ENCODE assay signal across 9 cellular contexts in genomic region chr1:145959957-145960467, GRCh38. TPM values are rescaled to one million over a fixed set of nuclear protein-coding genes. Genes with fewer than 3 reads are reported as not detected.
DNase-seq lines count a peak whose midpoint lies in the region; ATAC-seq and TF ChIP-seq lines count a peak whose summit lies in the region.
"Had no signal": no experiment of that assay in that cellular context is flagged by ENCODE, and none has a peak within 500 bp of the region (broad histone marks: within the 10 kb centered on the region; RNA-seq: fewer than 3 reads in every experiment).

No MANE protein-coding gene starts in this region.

- no peak overlapping the region for H3K27ac Mint-ChIP-seq in WTC11

- TF ChIP-seq POLR2A in gastroesophageal sphincter (IDR thresholded peaks at IDR 0.05) (no peak), gastrocnemius medialis (IDR thresholded peaks at IDR 0.05) (no peak)

- DNase-seq in GM23248, result no peak
- no peak for DNase-seq in WTC11 (ENCODE audit: low spot score)
- DNase-seq in gastrocnemius medialis, result no peak
- no peak for DNase-seq in ecto neural progenitor cell (ENCODE audit: low spot score)
- DNase-seq in HuH-7 (ENCODE audit: low spot score), result no peak
- DNase-seq in RWPE1 (ENCODE audit: low spot score), result no peak
- DNase-seq in G401 (ENCODE audit: low spot score), result no peak

- H3K4me3 ChIP-seq in GM23248 (peak overlapping the region; percentile 92), gastroesophageal sphincter (peak overlapping the region; percentile 44 to 71), gastrocnemius medialis (peak overlapping the region; percentile 69 to 82 (median 73))

- ATAC-seq in WTC11 (no peak), gastroesophageal sphincter (no peak), gastrocnemius medialis (no peak)

- POLR2A ChIA-PET in WTC11 (lab: Charles Lee) (interaction anchor here (0.9 to 1.6 kb wide), 2 partner anchors 33 to 41 kb away, joined by 3 to 6 read pairs; partner anchors contain the start of genes PEX11B and RBM8A), RWPE1 (lab: Yijun Ruan, JAX; ENCODE audit: low non-redundant PET) (no interaction called here)

- in situ Hi-C loops in GM23248 (cut with MboI), result no loop called here
- in situ Hi-C loops in gastrocnemius medialis (cut with MboI; ENCODE audit: low sequenced_read_pairs in 4 of 4), result loop anchor here in 1 of 4 donors (10.0 kb wide), 1 partner anchor 65 kb away; no protein-coding TSS in a partner anchor
- in situ Hi-C loops in G401 (cut with HindIII; ENCODE audit: low sequenced_read_pairs), result no loop called here

- H3K27ac ChIP-seq in GM23248 (no peak overlapping the region), gastroesophageal sphincter (peak overlapping the region; percentile 61 to 100 (median 99)), gastrocnemius medialis (peak overlapping the region; percentile 88 to 99 (median 96)), RWPE1 (no peak overlapping the region)

- H3K4me1 ChIP-seq in GM23248 (ENCODE audit: insufficient read depth) (peaks cover 33% of the 10 kb centered on the region), gastroesophageal sphincter (peaks cover 12 to 86% (median 29%) of the 10 kb centered on the region in 3 donors), gastrocnemius medialis (peaks cover 53 to 62% of the 10 kb centered on the region in 2 donors)

- H3K27me3 Mint-ChIP-seq in WTC11 (ENCODE audit: low read depth), result peaks cover 96% of the 10 kb centered on the region

- 9 to 10% methylated on average over 10 to 12 of the region's 12 CpGs for WGBS in GM23248 (ENCODE audit: low coverage in 1 of 2, low lambda C conversion rate in 2 of 2, missing lambda C conversion rate in 2 of 2), 2 experiments
- 25 to 40% methylated on average over 1 of the region's 12 CpGs for WGBS in gastroesophageal sphincter (ENCODE audit: low coverage in 1 of 2), 2 donors

- CTCF ChIA-PET in WTC11 (lab: Charles Lee), result interaction anchor here (0.9 to 1.6 kb wide), 6 partner anchors 15 to 68 kb away, joined by 3 to 5 read pairs (median 3); no protein-coding TSS in a partner anchor
- CTCF ChIA-PET in RWPE1 (lab: Yijun Ruan, JAX), result no interaction called here

- no peaks in the 10 kb centered on the region for H4K20me1 ChIP-seq in GM23248 (ENCODE audit: insufficient read depth)

- no peaks in the 10 kb centered on the region for H3K36me3 Mint-ChIP-seq in WTC11

- TF ChIP-seq CTCF in WTC11 (IDR thresholded peaks at IDR 0.05) (no peak), gastroesophageal sphincter (IDR thresholded peaks at IDR 0.05) (no peak), gastrocnemius medialis (IDR thresholded peaks at IDR 0.05 in 4 of 5, conservative IDR thresholded peaks at IDR 0.05 in 1 of 5) (no peak), RWPE1 (conservative IDR thresholded peaks at IDR 0.05; ENCODE audit: low read depth) (no peak)

- H3K9me3 ChIP-seq in GM23248 (ENCODE audit: low read depth) (no peaks in the 10 kb centered on the region), gastroesophageal sphincter (no peaks in the 10 kb centered on the region), gastrocnemius medialis (no peaks in the 10 kb centered on the region)
- H3K9me3 ChIP-seq: mucosa of descending colon had no signal

- intact Hi-C loops in gastrocnemius medialis (cut with DNase I; ENCODE audit: low total_unique reads), result no loop called here

- no peak overlapping the region; the same call in 1 of the 2 replicates for H3K9ac ChIP-seq in GM23248

- H3K9me3 Mint-ChIP-seq in WTC11, result no peaks in the 10 kb centered on the region

- peaks cover 25% of the 10 kb centered on the region for H3K79me2 ChIP-seq in GM23248 (ENCODE audit: insufficient read depth)

- peaks cover 48% of the 10 kb centered on the region for H3K4me1 Mint-ChIP-seq in WTC11

- no peak for TF ChIP-seq EP300 in gastroesophageal sphincter (IDR thresholded peaks at IDR 0.05)

- peak overlapping the region; percentile 96 for H3K4me3 Mint-ChIP-seq in WTC11

- H3K4me2 ChIP-seq in GM23248 (ENCODE audit: unreplicated experiment), result peak overlapping the region; percentile 89

- no peaks in the 10 kb centered on the region for H3K27me3 ChIP-seq in GM23248 (replicated peaks; ENCODE audit: insufficient read depth)
- no peaks in the 10 kb centered on the region for H3K27me3 ChIP-seq in gastroesophageal sphincter
- no peaks in the 10 kb centered on the region for H3K27me3 ChIP-seq in gastrocnemius medialis

- H3F3A ChIP-seq in GM23248 (ENCODE audit: insufficient read depth), result peaks cover 55% of the 10 kb centered on the region

- no peaks in the 10 kb centered on the region for H3K9me2 ChIP-seq in GM23248 (ENCODE audit: insufficient read depth)

- H3K36me3 ChIP-seq in GM23248 (ENCODE audit: low read depth) (no peaks in the 10 kb centered on the region), gastroesophageal sphincter (no peaks in the 10 kb centered on the region), gastrocnemius medialis (no peaks in the 10 kb centered on the region)

- peak overlapping the region; percentile 86 for H2AFZ ChIP-seq in GM23248

TF ChIP-seq in WTC11, 78 proteins besides CTCF, POLR2A, EP300 and RAD21:
- no peak for TF ChIP-seq MLX (CRISPR knock-in tag; IDR thresholded peaks at IDR 0.05)
- no peak for TF ChIP-seq E2F4 (CRISPR knock-in tag; IDR thresholded peaks at IDR 0.05; ENCODE audit: borderline replicate concordance, low read depth)

RNA-seq across cellular contexts. Expression of gene LIX1L, which starts 2.2 kb away (rescaled TPM):
- 26.1 and 36.5 TPM in 2 replicates for total RNA-seq in GM23248 (2014; rRNA removed; shearing (Covaris generic))
- 18.3 TPM in 2 replicates for polyA plus RNA-seq in GM23248 (2016; fragmentation: Nextera tagmentation; extraction: Ambion mirVana)
- 3.0 to 3.8 TPM (median 3.8 TPM) in 3 replicates for total RNA-seq in WTC11 (2021)
- 10 to 100 TPM; 37.8 to 53.5 (median 45.3) TPM for total RNA-seq in gastroesophageal sphincter
- 100 to 1,000 TPM in 1 of 4 donors, 10 to 100 TPM in 3; 37.1 to 108 (median 75.4) TPM for total RNA-seq in gastrocnemius medialis
- total RNA-seq in G401 (2014; rRNA removed; shearing (Covaris generic)), result 31.7 and 32.1 TPM in 2 replicates

RNA-seq across cellular contexts. Expression of gene ANKRD34A, which starts 4.4 kb away (rescaled TPM):
- 0.25 and 1.3 TPM in 2 replicates for total RNA-seq in GM23248 (2014; rRNA removed; shearing (Covaris generic))
- 1.9 and 2.3 TPM in 2 replicates for polyA plus RNA-seq in GM23248 (2016; fragmentation: Nextera tagmentation; extraction: Ambion mirVana)
- total RNA-seq in WTC11 (2021) (0.21 to 0.44 TPM (median 0.22 TPM) in 3 replicates), gastroesophageal sphincter (1 to 10 TPM in 1 of 4 donors, under 1 TPM in 2, not detected in 1; 0.62 to 1.9 (median 0.67) TPM), gastrocnemius medialis (10 to 100 TPM in 1 of 4 donors, 1 to 10 TPM in 3; 3.3 to 19.0 (median 6.7) TPM)
- 2.5 and 16.1 TPM in 2 replicates for total RNA-seq in G401 (2014; rRNA removed; shearing (Covaris generic))

RNA-seq across cellular contexts. Expression of gene POLR3GL, which starts 4.5 kb away (rescaled TPM):
- total RNA-seq in GM23248 (2014; rRNA removed; shearing (Covaris generic)), result 17.4 and 24.2 TPM in 2 replicates
- 34.7 and 37.9 TPM in 2 replicates for polyA plus RNA-seq in GM23248 (2016; fragmentation: Nextera tagmentation; extraction: Ambion mirVana)
- 3.8 to 8.3 TPM (median 6.7 TPM) in 3 replicates for total RNA-seq in WTC11 (2021)
- total RNA-seq in gastroesophageal sphincter, result 10 to 100 TPM; 32.9 to 44.0 (median 37.6) TPM
- total RNA-seq in gastrocnemius medialis, result 10 to 100 TPM; 43.5 to 78.8 (median 59.4) TPM
- total RNA-seq in G401 (2014; rRNA removed; shearing (Covaris generic)), result 13.4 and 13.5 TPM in 2 replicates

RNA-seq across cellular contexts. Expression of gene RBM8A, which starts 32.7 kb away (rescaled TPM):
- total RNA-seq in GM23248 (2014; rRNA removed; shearing (Covaris generic)), result 112 and 127 TPM in 2 replicates
- 204 and 210 TPM in 2 replicates for polyA plus RNA-seq in GM23248 (2016; fragmentation: Nextera tagmentation; extraction: Ambion mirVana)
- total RNA-seq in WTC11 (2021) (199 to 215 TPM (median 212 TPM) in 3 replicates), gastroesophageal sphincter (100 to 1,000 TPM in 3 of 4 donors, 10 to 100 TPM in 1; 75.7 to 135 (median 117) TPM), gastrocnemius medialis (100 to 1,000 TPM; 199 to 589 (median 381) TPM)
- total RNA-seq in G401 (2014; rRNA removed; shearing (Covaris generic)), result 86.0 and 117 TPM in 2 replicates

RNA-seq across cellular contexts. Expression of gene TXNIP, which starts 36.4 kb away (rescaled TPM):
- total RNA-seq in GM23248 (2014; rRNA removed; shearing (Covaris generic)), result 221 and 263 TPM in 2 replicates
- polyA plus RNA-seq in GM23248 (2016; fragmentation: Nextera tagmentation; extraction: Ambion mirVana), result 169 and 180 TPM in 2 replicates
- total RNA-seq in WTC11 (2021) (56.7 to 76.8 TPM (median 73.8 TPM) in 3 replicates), gastroesophageal sphincter (1,000 to 10,000 TPM; 2,024 to 3,704 (median 2,348) TPM), gastrocnemius medialis (1,000 to 10,000 TPM; 1,815 to 2,839 (median 2,202) TPM)
- total RNA-seq in G401 (2014; rRNA removed; shearing (Covaris generic)), result 1.8 and 4.7 TPM in 2 replicates

Comparison
In these comparisons a context has a peak if more than half of its experiments do, and no peak if none do; other contexts are left out.
1. H3K27ac ChIP-seq: peak in gastroesophageal sphincter (4 of 4) and gastrocnemius medialis (4 of 4); none in GM23248 (single experiment) and RWPE1 (single experiment).
2. Peak in every context shown above with its lines, with median percentiles within 50 percentile points of each other: H3K4me3 ChIP-seq.